ENCODE assay signal across 12 cellular contexts in the genomic region with DNA sequence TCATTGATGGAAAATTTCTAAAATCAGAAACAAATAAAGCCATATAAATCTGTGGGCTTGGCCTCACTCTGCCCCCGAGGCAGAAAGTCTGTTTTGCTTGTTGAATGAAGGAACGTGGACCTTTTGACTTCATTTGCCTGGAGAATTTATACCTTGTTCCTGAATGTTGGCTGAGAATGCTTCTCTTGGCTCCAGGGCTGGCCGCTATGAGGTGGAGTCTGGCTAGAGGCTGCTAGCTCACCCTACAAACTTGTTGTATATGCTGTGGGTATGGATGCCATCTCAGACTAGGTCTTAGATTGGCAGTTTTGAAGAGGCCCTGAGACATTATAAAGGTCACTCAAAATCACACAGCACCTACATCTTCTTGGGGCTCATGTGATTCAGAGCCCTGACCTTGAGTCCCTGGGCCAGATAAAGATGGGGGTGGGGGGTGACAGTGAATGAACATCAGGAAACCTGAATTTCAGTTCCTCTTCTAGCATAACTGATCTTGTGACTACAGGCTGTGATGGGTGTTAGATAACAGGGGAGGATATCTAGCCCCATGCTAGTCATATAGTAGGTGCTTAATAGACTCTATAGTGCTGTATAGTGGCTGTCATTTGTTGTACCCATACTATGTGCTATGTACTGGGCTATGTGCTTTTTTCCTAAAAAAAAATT. TPM values are rescaled to one million over a fixed set of nuclear protein-coding genes. Genes with fewer than 3 reads are reported as not detected.
DNase-seq lines count a peak whose midpoint lies in the region; ATAC-seq, FAIRE-seq and TF ChIP-seq lines count a peak whose summit lies in the region.
"Had no signal": no experiment of that assay in that cellular context is flagged by ENCODE, and none has a peak within 500 bp of the region (broad histone marks: within the 10 kb centered on the region; RNA-seq: fewer than 3 reads in every experiment).

No MANE protein-coding gene starts in this region.

- peak in 1 of 2 donors; percentile 61 for DNase-seq in memory B cell (ENCODE audit: low spot score in 2 of 2)
- no peak for DNase-seq in esophagus muscularis mucosa (ENCODE audit: extremely low spot score)
- no peak for DNase-seq in upper lobe of right lung
- DNase-seq in urothelium cell line (ENCODE audit: low spot score): no peak
- DNase-seq in GOT3 (lab: John Stamatoyannopoulos, UW): no peak
- DNase-seq: activated CD4-positive, alpha-beta T cell treated with anti-CD3 and anti-CD28 coated beads, Interleukin-2, amount 10 ng/mL, durations not matched to agents 24 days and 14 days had no signal

- H3K27ac ChIP-seq in esophagus muscularis mucosa (replicated peaks in 1 of 4): no peak overlapping the region
- H3K27ac ChIP-seq in upper lobe of right lung: no peak overlapping the region
- H3K27ac ChIP-seq: cardiac muscle cell had no signal

- intact Hi-C loops in esophagus muscularis mucosa (cut with DNase I): no loop called here
- intact Hi-C loops in upper lobe of right lung (cut with DNase I): no loop called here

- TF ChIP-seq EP300 in esophagus muscularis mucosa (IDR thresholded peaks at IDR 0.05): no peak

- ATAC-seq in GM18861 (IDR thresholded peaks at IDR 0.05; ENCODE audit: unreplicated experiment) (peak; percentile 45), GM21786 (IDR thresholded peaks at IDR 0.05; ENCODE audit: unreplicated experiment) (peak; percentile 47), HG03575 (IDR thresholded peaks at IDR 0.05; ENCODE audit: extremely low read depth, insufficient number of reproducible peaks, low FRiP score, unreplicated experiment) (peak; percentile 28), memory B cell (ENCODE audit: low read depth) (peak; percentile 59), upper lobe of right lung (no peak)

- peaks cover 0 to 14% (median 7%) of the 10 kb centered on the region in 4 donors for H3K36me3 ChIP-seq in esophagus muscularis mucosa
- no peaks in the 10 kb centered on the region for H3K36me3 ChIP-seq in upper lobe of right lung

- peaks cover 59% of the 10 kb centered on the region for H3K4me1 Mint-ChIP-seq in memory B cell

- no peaks in the 10 kb centered on the region for H3K9me3 Mint-ChIP-seq in memory B cell
- H3K9me3 Mint-ChIP-seq: activated CD4-positive, alpha-beta T cell treated with anti-CD3 and anti-CD28 coated beads, Interleukin-2, amount 10 ng/mL, durations not matched to agents 24 days and 14 days had no signal

- no peak for FAIRE-seq in urothelium cell line (lab: Jason Lieb, UNC)

- peaks cover 31 to 54% (median 40%) of the 10 kb centered on the region in 4 donors for H3K4me1 ChIP-seq in esophagus muscularis mucosa
- peaks cover 15% of the 10 kb centered on the region for H3K4me1 ChIP-seq in upper lobe of right lung

- H3K4me3 ChIP-seq in esophagus muscularis mucosa: no peak overlapping the region
- H3K4me3 ChIP-seq in upper lobe of right lung: no peak overlapping the region
- H3K4me3 ChIP-seq: cardiac muscle cell had no signal

- H3K27me3 ChIP-seq in esophagus muscularis mucosa (no peaks in the 10 kb centered on the region), upper lobe of right lung (no peaks in the 10 kb centered on the region)
- H3K27me3 ChIP-seq: cardiac muscle cell had no signal

- H3K27ac Mint-ChIP-seq in memory B cell: peak overlapping the region; percentile 94
- H3K27ac Mint-ChIP-seq: activated CD4-positive, alpha-beta T cell treated with anti-CD3 and anti-CD28 coated beads, Interleukin-2, amount 10 ng/mL, durations not matched to agents 24 days and 14 days had no signal

- TF ChIP-seq CTCF in esophagus muscularis mucosa (IDR thresholded peaks at IDR 0.05) (no peak), upper lobe of right lung (IDR thresholded peaks at IDR 0.05) (no peak)

- no peaks in the 10 kb centered on the region for H3K27me3 Mint-ChIP-seq in memory B cell
- H3K27me3 Mint-ChIP-seq: activated CD4-positive, alpha-beta T cell treated with anti-CD3 and anti-CD28 coated beads, Interleukin-2, amount 10 ng/mL, durations not matched to agents 24 days and 14 days had no signal

- H3K4me3 Mint-ChIP-seq in memory B cell: peak overlapping the region; percentile 99
- H3K4me3 Mint-ChIP-seq: activated CD4-positive, alpha-beta T cell treated with anti-CD3 and anti-CD28 coated beads, Interleukin-2, amount 10 ng/mL, durations not matched to agents 24 days and 14 days had no signal

- no peak for TF ChIP-seq POLR2A in esophagus muscularis mucosa (IDR thresholded peaks at IDR 0.05; ENCODE audit: low read depth)

- H3K36me3 Mint-ChIP-seq in memory B cell: peaks cover 24% of the 10 kb centered on the region

- 94% methylated on average over 3 of the region's 3 CpGs for WGBS in esophagus muscularis mucosa

- H3K9me3 ChIP-seq in esophagus muscularis mucosa: no peaks in the 10 kb centered on the region
- no peaks in the 10 kb centered on the region for H3K9me3 ChIP-seq in upper lobe of right lung

RNA-seq across cellular contexts. Expression of gene GM2A, which starts 2.8 kb away (rescaled TPM):
- total RNA-seq in esophagus muscularis mucosa: 10 to 100 TPM; 28.3 to 32.0 (median 30.1) TPM
- 104 TPM for total RNA-seq in upper lobe of right lung

RNA-seq across cellular contexts. Expression of gene CCDC69, which starts 31.9 kb away (rescaled TPM):
- total RNA-seq in esophagus muscularis mucosa (100 to 1,000 TPM; 217 to 341 (median 285) TPM), upper lobe of right lung (81.9 TPM)

RNA-seq across cellular contexts. Expression of gene SLC36A3, which starts 47.8 kb away (rescaled TPM):
- total RNA-seq in esophagus muscularis mucosa: not detected
- total RNA-seq in upper lobe of right lung: not detected
- total RNA-seq: activated CD4-positive, alpha-beta T cell treated with anti-CD3 and anti-CD28 coated beads, Interleukin-2, amount 10 ng/mL, durations not matched to agents 24 days and 14 days; cardiac muscle cell; skeletal muscle tissue; urinary bladder had no signal
